In the genomic region with DNA sequence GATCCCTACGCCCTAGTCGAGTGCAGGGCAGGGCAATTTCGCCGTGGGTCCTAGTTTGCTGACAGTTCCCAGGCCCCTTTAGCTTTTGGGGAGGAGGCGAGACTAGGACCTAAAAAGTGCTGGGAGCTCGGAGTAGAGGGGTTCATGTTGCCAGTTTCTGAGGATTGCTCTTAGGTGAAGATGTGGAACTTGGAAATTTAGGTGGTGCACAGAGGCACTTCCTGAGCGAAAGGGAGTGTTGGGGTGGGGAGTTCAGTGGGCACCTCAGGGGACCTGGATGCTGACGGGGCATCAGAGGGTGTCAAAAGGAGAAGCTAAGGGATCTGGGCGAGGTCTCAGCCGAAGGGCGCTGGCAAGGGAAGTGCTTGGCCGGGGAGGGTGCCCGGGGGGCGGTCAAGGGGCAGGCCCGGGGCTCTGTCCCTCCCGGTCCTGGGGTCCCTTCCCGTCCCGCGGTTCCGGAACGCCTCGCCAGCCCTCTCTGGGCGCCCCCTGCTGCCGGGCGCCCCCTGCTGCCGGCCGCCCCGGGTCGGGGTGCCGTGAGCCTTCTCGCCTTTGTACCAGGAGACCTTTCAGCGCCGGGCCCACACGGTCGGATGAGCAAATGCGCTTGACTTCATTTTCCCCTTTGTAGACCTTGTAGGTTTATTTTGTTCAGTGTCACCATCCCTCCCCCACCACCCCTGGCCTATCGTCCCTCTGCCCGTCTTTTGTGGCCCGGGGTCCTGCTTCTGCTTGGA, we compare ENCODE assay signal across 16 cellular contexts. TPM values are rescaled to one million over a fixed set of nuclear protein-coding genes. Genes with fewer than 3 reads are reported as not detected.
DNase-seq lines count a peak whose midpoint lies in the region; ATAC-seq, FAIRE-seq and TF ChIP-seq lines count a peak whose summit lies in the region.
"Had no signal": no experiment of that assay in that cellular context is flagged by ENCODE, and none has a peak within 500 bp of the region (broad histone marks: within the 10 kb centered on the region; RNA-seq: fewer than 3 reads in every experiment).

No MANE protein-coding gene starts in this region.

- H3K4me3 Mint-ChIP-seq in WTC11, result peak overlapping the region; percentile 66
- H3K4me3 Mint-ChIP-seq: activated naive CD4-positive, alpha-beta T cell treated with anti-CD3 and anti-CD28 coated beads, Interleukin-2, amount 10 ng/mL, durations not matched to agents 7 days and 5 days; dendritic cell treated with granulocyte-macrophage colony-stimulating factor and Interleukin-4, amounts not matched to agents 40 ng/mL and 50 ng/mL, for 4 days; mesothelial cell of epicardium had no signal

- peaks cover 60% of the 10 kb centered on the region for H3K4me1 Mint-ChIP-seq in WTC11
- H3K4me1 Mint-ChIP-seq: activated naive CD4-positive, alpha-beta T cell treated with anti-CD3 and anti-CD28 coated beads, Interleukin-2, amount 10 ng/mL, durations not matched to agents 7 days and 5 days had no signal

- H3K9me3 Mint-ChIP-seq in WTC11, result no peaks in the 10 kb centered on the region
- H3K9me3 Mint-ChIP-seq: activated naive CD4-positive, alpha-beta T cell treated with anti-CD3 and anti-CD28 coated beads, Interleukin-2, amount 10 ng/mL, durations not matched to agents 7 days and 5 days; dendritic cell treated with granulocyte-macrophage colony-stimulating factor and Interleukin-4, amounts not matched to agents 40 ng/mL and 50 ng/mL, for 4 days; mesothelial cell of epicardium had no signal

- peaks cover 100% of the 10 kb centered on the region for H3K27me3 Mint-ChIP-seq in WTC11 (ENCODE audit: low read depth)

- DNase-seq in A549 (ENCODE audit: low read depth in 1 of 2, low spot score in 1 of 2) (no peak), WTC11 (ENCODE audit: low spot score) (peak; percentile 47), iPS-NIHi11 (ENCODE audit: low spot score) (peak; percentile 59), midbrain (lab: John Stamatoyannopoulos, UW) (no peak), PC-9 (no peak)
- DNase-seq: activated naive CD4-positive, alpha-beta T cell treated with anti-CD3 and anti-CD28 coated beads, Interleukin-2, amount 10 ng/mL, durations not matched to agents 7 days and 5 days; gastrocnemius medialis; MM.1S; NCI-H526 had no signal

- H3K9me3 ChIP-seq in A549 (no peaks in the 10 kb centered on the region), PC-9 (ENCODE audit: insufficient read depth, low read depth) (no peaks in the 10 kb centered on the region)
- H3K9me3 ChIP-seq: gastrocnemius medialis, right atrium auricular region had no signal

- intact Hi-C loops in PC-9 (cut with micrococcal nuclease; ENCODE audit: unreplicated experiment), result no loop called here

- H3K4me2 ChIP-seq in A549, result no peak overlapping the region; the same call in 2 of the 3 replicates
- no peak overlapping the region for H3K4me2 ChIP-seq in PC-9
- H3K4me2 ChIP-seq: BLaER1 had no signal

- no peak overlapping the region for H3K27ac Mint-ChIP-seq in WTC11
- H3K27ac Mint-ChIP-seq: activated naive CD4-positive, alpha-beta T cell treated with anti-CD3 and anti-CD28 coated beads, Interleukin-2, amount 10 ng/mL, durations not matched to agents 7 days and 5 days; dendritic cell treated with granulocyte-macrophage colony-stimulating factor and Interleukin-4, amounts not matched to agents 40 ng/mL and 50 ng/mL, for 4 days; mesothelial cell of epicardium had no signal

- no peaks in the 10 kb centered on the region for H3K79me2 ChIP-seq in PC-9 (ENCODE audit: low read depth)

- FAIRE-seq in A549 (lab: Jason Lieb, UNC), result no peak

- TF ChIP-seq EP300 in A549 (IDR thresholded peaks at IDR 0.05), result no peak

- H4K20me1 ChIP-seq in PC-9 (ENCODE audit: insufficient read depth), result no peaks in the 10 kb centered on the region
- H4K20me1 ChIP-seq: BLaER1 had no signal

- POLR2A ChIA-PET in A549 (lab: Yijun Ruan, JAX) (no interaction called here), WTC11 (lab: Charles Lee) (no interaction called here), PC-9 (lab: Charles Lee; ENCODE audit: unreplicated experiment) (no interaction called here)

- WGBS in A549 (ENCODE audit: missing lambda C conversion rate), result 54% methylated on average over 24 of the region's 39 CpGs

- H2AFZ ChIP-seq in PC-9, result no peak overlapping the region

- peak; percentile 13; the same call in 1 of the 3 replicates for TF ChIP-seq CTCF in A549 (IDR thresholded peaks at IDR 0.05)
- peak; percentile 19 for TF ChIP-seq CTCF in GM12873 (IDR thresholded peaks at IDR 0.05; ENCODE audit: insufficient read depth, low read depth, low read length, missing control alignments)
- TF ChIP-seq CTCF in WTC11 (IDR thresholded peaks at IDR 0.05), result peak; percentile 31; the same call in 1 of the 2 replicates
- no peak for TF ChIP-seq CTCF in PC-9 (conservative IDR thresholded peaks at IDR 0.05)

- H3K9me2 ChIP-seq in PC-9 (ENCODE audit: insufficient read depth), result no peaks in the 10 kb centered on the region

- TF ChIP-seq POLR2A in A549 (IDR thresholded peaks at IDR 0.05; ENCODE audit: low read length), result no peak

- H3K36me3 Mint-ChIP-seq in WTC11, result no peaks in the 10 kb centered on the region; the same call in 1 of the 2 replicates
- H3K36me3 Mint-ChIP-seq: mesothelial cell of epicardium had no signal

- H3K4me1 ChIP-seq in A549, result no peaks in the 10 kb centered on the region
- no peaks in the 10 kb centered on the region for H3K4me1 ChIP-seq in PC-9 (replicated peaks; ENCODE audit: insufficient read depth)

- H3F3A ChIP-seq in PC-9 (ENCODE audit: insufficient read depth, low read depth), result no peaks in the 10 kb centered on the region

- TF ChIP-seq RAD21 in A549 (conservative IDR thresholded peaks at IDR 0.05 in 1 of 2, IDR thresholded peaks at IDR 0.05 in 1 of 2), result 0 out of 5 replicates have a peak, but pooled peaks of 1 of the 2 experiments have one; percentile 8

- ATAC-seq in A549, result peak; percentile 62 to 67; a peak in 3 of 6 replicates
- peak; percentile 16 for ATAC-seq in WTC11
- no peak for ATAC-seq in HG02763 (IDR thresholded peaks at IDR 0.05; ENCODE audit: unreplicated experiment)
- no peak for ATAC-seq in GM19463 (IDR thresholded peaks at IDR 0.05; ENCODE audit: unreplicated experiment)
- ATAC-seq: gastrocnemius medialis had no signal

- no peaks in the 10 kb centered on the region for H3K36me3 ChIP-seq in PC-9 (ENCODE audit: low read depth)
- H3K36me3 ChIP-seq: BLaER1, gastrocnemius medialis, right atrium auricular region had no signal

- peaks cover 92% of the 10 kb centered on the region for H3K27me3 ChIP-seq in PC-9 (ENCODE audit: insufficient read depth, low read depth)

- BruUV-seq in PC-9 (replicated peaks; lab: Mats Ljungman, UMichigan), result no TSS peak

- H3K27ac ChIP-seq in A549 (no peak overlapping the region), PC-9 (no peak overlapping the region)
- H3K27ac ChIP-seq: BLaER1, gastrocnemius medialis, right atrium auricular region had no signal

- H3K4me3 ChIP-seq in A549 (no peak overlapping the region), PC-9 (no peak overlapping the region)
- H3K4me3 ChIP-seq: BLaER1, gastrocnemius medialis, right atrium auricular region had no signal

- CTCF ChIA-PET in A549 (lab: Yijun Ruan, JAX), result interaction anchor here (0.6 to 1.2 kb wide), 2 partner anchors 52 to 58 kb away, joined by 3 to 4 read pairs; no protein-coding TSS in a partner anchor
- CTCF ChIA-PET in WTC11 (lab: Charles Lee), result interaction anchor here (1.0 to 1.4 kb wide), 6 partner anchors 12 to 136 kb away, joined by 3 to 4 read pairs (median 4); no protein-coding TSS in a partner anchor
- CTCF ChIA-PET in PC-9 (lab: Charles Lee), result no interaction called here

TF ChIP-seq in A549, 52 proteins besides CTCF, POLR2A, EP300 and RAD21 (continues in another document):
- TF ChIP-seq ZNF302 (CRISPR knock-in tag; IDR thresholded peaks at IDR 0.05), result no peak
- TF ChIP-seq RNF2 (IDR thresholded peaks at IDR 0.05; ENCODE audit: borderline replicate concordance, low read depth), result no peak
- TF ChIP-seq JUN (IDR thresholded peaks at IDR 0.05), result no peak
- TF ChIP-seq FOXS1 (CRISPR knock-in tag; IDR thresholded peaks at IDR 0.05), result no peak
- TF ChIP-seq SREBF2 (IDR thresholded peaks at IDR 0.05), result no peak
- no peak for TF ChIP-seq HOXB5 (CRISPR knock-in tag; IDR thresholded peaks at IDR 0.05)
- TF ChIP-seq, protein P1, sequence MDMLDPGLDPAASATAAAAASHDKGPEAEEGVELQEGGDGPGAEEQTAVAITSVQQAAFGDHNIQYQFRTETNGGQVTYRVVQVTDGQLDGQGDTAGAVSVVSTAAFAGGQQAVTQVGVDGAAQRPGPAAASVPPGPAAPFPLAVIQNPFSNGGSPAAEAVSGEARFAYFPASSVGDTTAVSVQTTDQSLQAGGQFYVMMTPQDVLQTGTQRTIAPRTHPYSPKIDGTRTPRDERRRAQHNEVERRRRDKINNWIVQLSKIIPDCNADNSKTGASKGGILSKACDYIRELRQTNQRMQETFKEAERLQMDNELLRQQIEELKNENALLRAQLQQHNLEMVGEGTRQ (IDR thresholded peaks at IDR 0.05), result no peak
- TF ChIP-seq SMC3 (IDR thresholded peaks at IDR 0.05), result no peak; the same call in 2 of the 3 replicates
- no peak for TF ChIP-seq TFCP2L1 (CRISPR knock-in tag; IDR thresholded peaks at IDR 0.05)

TF ChIP-seq in WTC11, 78 proteins besides CTCF, POLR2A, EP300 and RAD21 (continues in another document):
- no peak for TF ChIP-seq ZNF671 (CRISPR knock-in tag; IDR thresholded peaks at IDR 0.05)
- TF ChIP-seq GTF2I (CRISPR knock-in tag; conservative IDR thresholded peaks at IDR 0.05), result no peak

RNA-seq across cellular contexts. Expression of gene PHOX2B, which starts 3.0 kb away (rescaled TPM):
- not detected in 2 replicates for polyA plus RNA-seq in A549 (2011; rRNA removed)
- polyA plus RNA-seq in A549 (2012; cell fraction: cytosol; rRNA removed), result not detected in 2 replicates
- polyA plus RNA-seq in A549 (2012; cell fraction: nucleus; rRNA removed), result not detected in 2 replicates
- not detected in 3 replicates for polyA plus RNA-seq in A549 (2017; fragmentation: RNase III; extraction: RNeasy Plus Mini Kit Qiagen cat#74134 plus additional on column Dnase treatment)
- polyA minus RNA-seq in A549 (2011; rRNA and poly(A)+ RNA removed), result not detected in 2 replicates
- not detected in 3 replicates for total RNA-seq in WTC11 (2021)
- not detected in 2 replicates for total RNA-seq in PC-9 (2021)
- total RNA-seq: gastrocnemius medialis, mesothelial cell of epicardium, right atrium auricular region had no signal

Comparison
In these comparisons a context has a peak if more than half of its experiments do, and no peak if none do; other contexts are left out.
1. ATAC-seq: peak in A549 (2 of 2) and WTC11 (single experiment); none in HG02763 (single experiment) and GM19463 (single experiment).
2. DNase-seq: peak in WTC11 (single experiment) and iPS-NIHi11 (single experiment); none in A549 (0 of 2), midbrain (single experiment) and PC-9 (0 of 2).
3. Of the 8 proteins assayed by ChIP-seq in both WTC11 and A549: peak only in WTC11: none; only in A549: none; in both: CTCF; in neither: 7.